1 cellular context compared by ENCODE assay signal in genomic region chr14:49467091-49467490, GRCh38.
TF ChIP-seq lines count a peak whose summit lies in the region.

No MANE protein-coding gene starts in this region.

TF ChIP-seq in GM23338, 12 proteins besides CTCF, POLR2A, EP300 and RAD21 (continued from another document):
- TF ChIP-seq, protein P1, sequence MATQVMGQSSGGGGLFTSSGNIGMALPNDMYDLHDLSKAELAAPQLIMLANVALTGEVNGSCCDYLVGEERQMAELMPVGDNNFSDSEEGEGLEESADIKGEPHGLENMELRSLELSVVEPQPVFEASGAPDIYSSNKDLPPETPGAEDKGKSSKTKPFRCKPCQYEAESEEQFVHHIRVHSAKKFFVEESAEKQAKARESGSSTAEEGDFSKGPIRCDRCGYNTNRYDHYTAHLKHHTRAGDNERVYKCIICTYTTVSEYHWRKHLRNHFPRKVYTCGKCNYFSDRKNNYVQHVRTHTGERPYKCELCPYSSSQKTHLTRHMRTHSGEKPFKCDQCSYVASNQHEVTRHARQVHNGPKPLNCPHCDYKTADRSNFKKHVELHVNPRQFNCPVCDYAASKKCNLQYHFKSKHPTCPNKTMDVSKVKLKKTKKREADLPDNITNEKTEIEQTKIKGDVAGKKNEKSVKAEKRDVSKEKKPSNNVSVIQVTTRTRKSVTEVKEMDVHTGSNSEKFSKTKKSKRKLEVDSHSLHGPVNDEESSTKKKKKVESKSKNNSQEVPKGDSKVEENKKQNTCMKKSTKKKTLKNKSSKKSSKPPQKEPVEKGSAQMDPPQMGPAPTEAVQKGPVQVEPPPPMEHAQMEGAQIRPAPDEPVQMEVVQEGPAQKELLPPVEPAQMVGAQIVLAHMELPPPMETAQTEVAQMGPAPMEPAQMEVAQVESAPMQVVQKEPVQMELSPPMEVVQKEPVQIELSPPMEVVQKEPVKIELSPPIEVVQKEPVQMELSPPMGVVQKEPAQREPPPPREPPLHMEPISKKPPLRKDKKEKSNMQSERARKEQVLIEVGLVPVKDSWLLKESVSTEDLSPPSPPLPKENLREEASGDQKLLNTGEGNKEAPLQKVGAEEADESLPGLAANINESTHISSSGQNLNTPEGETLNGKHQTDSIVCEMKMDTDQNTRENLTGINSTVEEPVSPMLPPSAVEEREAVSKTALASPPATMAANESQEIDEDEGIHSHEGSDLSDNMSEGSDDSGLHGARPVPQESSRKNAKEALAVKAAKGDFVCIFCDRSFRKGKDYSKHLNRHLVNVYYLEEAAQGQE (IDR thresholded peaks at IDR 0.05; ENCODE audit: unreplicated experiment), result no peak
- TF ChIP-seq POLR2AphosphoS5 (IDR thresholded peaks at IDR 0.05; ENCODE audit: low read depth) (no peak), NANOG (IDR thresholded peaks at IDR 0.05; ENCODE audit: borderline replicate concordance) (no peak)
